ENCODE assay signal across 10 cellular contexts in genomic region chr12:14390885-14391530, GRCh38. TPM values are rescaled to one million over a fixed set of nuclear protein-coding genes. Genes with fewer than 3 reads are reported as not detected.
DNase-seq lines count a peak whose midpoint lies in the region; ATAC-seq and TF ChIP-seq lines count a peak whose summit lies in the region.
"Had no signal": no experiment of that assay in that cellular context is flagged by ENCODE, and none has a peak within 500 bp of the region (broad histone marks: within the 10 kb centered on the region; RNA-seq: fewer than 3 reads in every experiment).

No MANE protein-coding gene starts in this region.

- H3K4me3 ChIP-seq in iPS-20b (ENCODE audit: low read length) = peak overlapping the region; percentile 40; the same call in 1 of the 2 replicates
- H3K4me3 ChIP-seq in stomach = no peak overlapping the region
- H3K4me3 ChIP-seq in dorsolateral prefrontal cortex = no peak overlapping the region

- H3K36me3 ChIP-seq in iPS-20b (ENCODE audit: insufficient read depth, low read depth, low read length) (no peaks in the 10 kb centered on the region), stomach (peaks cover 0 to 5% (median 0%) of the 10 kb centered on the region in 4 donors)

- H3K4me1 ChIP-seq in iPS-20b (ENCODE audit: insufficient read depth, low read length) (peaks cover 53% of the 10 kb centered on the region), stomach (peaks cover 0 to 91% (median 44%) of the 10 kb centered on the region in 4 donors)

- ATAC-seq in activated B cell treated with CpG ODN at 0.5 μM for 24 hours (ENCODE audit: low read depth) (no peak), GM21576 (IDR thresholded peaks at IDR 0.05; ENCODE audit: unreplicated experiment) (no peak)

- POLR2A ChIA-PET in activated CD4-positive, alpha-beta T cell treated with anti-CD3 and anti-CD28 coated beads, Interleukin-2, amount 10 ng/mL, durations not matched to agents 7 days and 5 days (lab: Charles Lee) = no interaction called here
- POLR2A ChIA-PET in activated B cell treated with CpG ODN at 0.5 μM for 24 hours (lab: Charles Lee) = interaction anchor here (1.1 kb wide), 1 partner anchor 25 kb away, joined by 4 read pairs; the partner anchor contains the start of gene ATF7IP

- peak overlapping the region; percentile 88 for H3K27ac Mint-ChIP-seq in activated CD4-positive, alpha-beta T cell treated with anti-CD3 and anti-CD28 coated beads, Interleukin-2, amount 10 ng/mL, durations not matched to agents 7 days and 5 days
- peak overlapping the region; percentile 68 for H3K27ac Mint-ChIP-seq in activated B cell treated with CpG ODN at 0.5 μM for 24 hours

- no peak for TF ChIP-seq POLR2A in stomach (IDR thresholded peaks at IDR 0.05)

- intact Hi-C loops in activated B cell treated with CpG ODN at 0.5 μM for 24 hours (cut with micrococcal nuclease) = loop anchor here (10.0 kb wide), 1 partner anchor 564 kb away; no protein-coding TSS in a partner anchor
- intact Hi-C loops in stomach (cut with DNase I; ENCODE audit: low total_unique reads) = no loop called here
- intact Hi-C loops in dorsolateral prefrontal cortex (cut with DNase I) = no loop called here

- TF ChIP-seq CTCF in activated B cell treated with CpG ODN at 0.5 μM for 24 hours (IDR thresholded peaks at IDR 0.05) (no peak), stomach (IDR thresholded peaks at IDR 0.05) (no peak), dorsolateral prefrontal cortex (IDR thresholded peaks at IDR 0.05 in 54 of 56, conservative IDR thresholded peaks at IDR 0.05 in 2 of 56; ENCODE audit: low read depth in 1 of 56, partially characterized antibody in 56 of 56) (no peak)

- H3K4me1 Mint-ChIP-seq in activated CD4-positive, alpha-beta T cell treated with anti-CD3 and anti-CD28 coated beads, Interleukin-2, amount 10 ng/mL, durations not matched to agents 7 days and 5 days = peaks cover 80% of the 10 kb centered on the region
- peaks cover 86% of the 10 kb centered on the region for H3K4me1 Mint-ChIP-seq in activated B cell treated with CpG ODN at 0.5 μM for 24 hours

- H3K27ac ChIP-seq in iPS-20b (ENCODE audit: low read length) (no peak overlapping the region), stomach (peak overlapping the region in 3 of 5 donors; percentile 11 to 42 (median 36)), dorsolateral prefrontal cortex (peak overlapping the region in 27 of 59 donors; percentile 1 to 62 (median 14))

- H3K36me3 Mint-ChIP-seq in activated CD4-positive, alpha-beta T cell treated with anti-CD3 and anti-CD28 coated beads, Interleukin-2, amount 10 ng/mL, durations not matched to agents 7 days and 5 days (ENCODE audit: low read depth) = peaks cover 57% of the 10 kb centered on the region
- peaks cover 49% of the 10 kb centered on the region for H3K36me3 Mint-ChIP-seq in activated B cell treated with CpG ODN at 0.5 μM for 24 hours (ENCODE audit: low read depth)

- CTCF ChIA-PET in activated CD4-positive, alpha-beta T cell treated with anti-CD3 and anti-CD28 coated beads, Interleukin-2, amount 10 ng/mL, durations not matched to agents 7 days and 5 days (lab: Charles Lee) = no interaction called here
- CTCF ChIA-PET in activated B cell treated with CpG ODN at 0.5 μM for 24 hours (lab: Charles Lee) = no interaction called here

- DNase-seq in activated CD4-positive, alpha-beta T cell treated with anti-CD3 and anti-CD28 coated beads, Interleukin-2, amount 10 ng/mL, durations not matched to agents 7 days and 5 days = no peak
- no peak for DNase-seq in activated CD4-positive, alpha-beta T cell treated with anti-CD3 and anti-CD28 coated beads for 1 hour
- no peak for DNase-seq in activated B cell treated with CpG ODN at 0.5 μM for 24 hours
- no peak for DNase-seq in stomach
- DNase-seq in globus pallidus (ENCODE audit: low spot score) = no peak
- DNase-seq in dorsolateral prefrontal cortex = no peak
- DNase-seq: activated CD4-positive, alpha-beta T cell treated with anti-CD3 and anti-CD28 coated beads for 48 hours; posterior cingulate gyrus had no signal

- H3K4me3 Mint-ChIP-seq in activated CD4-positive, alpha-beta T cell treated with anti-CD3 and anti-CD28 coated beads, Interleukin-2, amount 10 ng/mL, durations not matched to agents 7 days and 5 days = peak overlapping the region; percentile 67
- peak overlapping the region; percentile 60 for H3K4me3 Mint-ChIP-seq in activated B cell treated with CpG ODN at 0.5 μM for 24 hours

- no peaks in the 10 kb centered on the region for H3K27me3 Mint-ChIP-seq in activated CD4-positive, alpha-beta T cell treated with anti-CD3 and anti-CD28 coated beads, Interleukin-2, amount 10 ng/mL, durations not matched to agents 7 days and 5 days
- H3K27me3 Mint-ChIP-seq in activated B cell treated with CpG ODN at 0.5 μM for 24 hours = no peaks in the 10 kb centered on the region

- H3K9me3 Mint-ChIP-seq in activated CD4-positive, alpha-beta T cell treated with anti-CD3 and anti-CD28 coated beads, Interleukin-2, amount 10 ng/mL, durations not matched to agents 7 days and 5 days = peaks cover 2% of the 10 kb centered on the region
- no peaks in the 10 kb centered on the region for H3K9me3 Mint-ChIP-seq in activated B cell treated with CpG ODN at 0.5 μM for 24 hours

- H3K9ac ChIP-seq in iPS-20b (ENCODE audit: low read depth, low read length) = peak overlapping the region; percentile 43; the same call in 1 of the 2 replicates

- 19 to 27% (median 25%) methylated on average over 3 of the region's 3 CpGs for WGBS in stomach, 5 donors

- no peak for TF ChIP-seq EP300 in stomach (IDR thresholded peaks at IDR 0.05)

- no peaks in the 10 kb centered on the region for H3K27me3 ChIP-seq in iPS-20b (ENCODE audit: insufficient read depth, low read length)
- no peaks in the 10 kb centered on the region for H3K27me3 ChIP-seq in stomach
- H3K27me3 ChIP-seq in dorsolateral prefrontal cortex = no peaks in the 10 kb centered on the region

- no peaks in the 10 kb centered on the region for H3K9me3 ChIP-seq in iPS-20b (ENCODE audit: insufficient read depth, low read depth, low read length)
- H3K9me3 ChIP-seq in stomach = no peaks in the 10 kb centered on the region

RNA-seq across cellular contexts. Expression of gene ATF7IP, which starts 25.5 kb away (rescaled TPM):
- 100 to 1,000 TPM in 1 of 2 experiments, 10 to 100 TPM in 1; 96.7 to 108 TPM for total RNA-seq in activated CD4-positive, alpha-beta T cell treated with anti-CD3 and anti-CD28 coated beads, Interleukin-2, amount 10 ng/mL, durations not matched to agents 7 days and 5 days
- 142 and 153 TPM in 2 replicates for total RNA-seq in activated B cell treated with CpG ODN at 0.5 μM for 24 hours
- total RNA-seq in stomach = 10 to 100 TPM; 47.5 to 91.0 (median 84.8) TPM
- 1 to 10 TPM; 4.9 to 6.5 (median 5.7) TPM for polyA plus RNA-seq in stomach
- total RNA-seq in dorsolateral prefrontal cortex = 10 to 100 TPM; 49.2 to 99.3 (median 71.5) TPM
